ENCODE assay signal across 18 cellular contexts in the genomic region with DNA sequence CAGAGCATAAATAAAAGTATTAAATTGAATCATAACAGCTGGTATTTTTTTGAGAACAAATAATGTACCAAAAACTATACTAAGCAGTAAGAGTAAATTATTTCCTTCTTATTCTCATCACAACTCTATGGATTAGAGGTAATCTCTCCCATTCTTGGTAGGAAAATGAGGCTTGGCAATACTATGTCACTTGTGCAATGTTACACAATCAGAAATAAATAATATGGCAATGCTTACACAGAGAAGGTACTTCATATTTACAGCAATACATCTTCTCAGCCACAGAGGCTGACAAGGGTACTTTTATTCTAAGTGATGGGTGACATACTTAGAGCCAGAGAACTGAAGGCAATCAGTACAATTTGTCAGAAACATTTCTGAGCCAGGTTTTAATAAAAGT.
"Had no signal": no experiment of that assay in that cellular context is flagged by ENCODE, and none has a peak within 500 bp of the region (broad histone marks: within the 10 kb centered on the region; RNA-seq: fewer than 3 reads in every experiment).

No MANE protein-coding gene starts in this region.

- DNase-seq: activated CD4-positive, alpha-beta memory T cell treated with anti-CD3 and anti-CD28 coated beads for 36 hours; activated CD4-positive, CD25-positive, alpha-beta regulatory T cell treated with anti-CD3 and anti-CD28 coated beads, Interleukin-2, amount 50 U/mL, for 72 hours; activated CD8-positive, alpha-beta memory T cell treated with anti-CD3 and anti-CD28 coated beads, Interleukin-2, amount 50 U/mL, for 4 hours; activated naive CD4-positive, alpha-beta T cell; central memory CD4-positive, alpha-beta T cell; cortex of kidney; effector memory CD4-positive, alpha-beta T cell; glutamatergic neuron; left colon; mesendoderm; occipital lobe; psoas muscle; stimulated activated CD4-positive, alpha-beta T cell treated with anti-CD3 and anti-CD28 coated beads, Interleukin-12 subunit alpha, Interleukin-12 subunit beta, amount 100 ng/mL, for 4 hours; stimulated activated naive CD4-positive, alpha-beta T cell; T-helper 9 cell; upper lobe of left lung had no signal

- H3K9me3 Mint-ChIP-seq: activated CD4-positive, alpha-beta memory T cell treated with anti-CD3 and anti-CD28 coated beads for 36 hours; nephron had no signal

- H3K4me1 Mint-ChIP-seq: nephron had no signal

- H3K4me3 ChIP-seq: psoas muscle, upper lobe of left lung had no signal

- ATAC-seq: left colon, sciatic nerve had no signal

- H3K27me3 ChIP-seq: upper lobe of left lung had no signal

- H3K4me3 Mint-ChIP-seq: activated CD4-positive, alpha-beta memory T cell treated with anti-CD3 and anti-CD28 coated beads for 36 hours; nephron had no signal

- H3K9me3 ChIP-seq: psoas muscle, upper lobe of left lung had no signal

- H3K36me3 Mint-ChIP-seq: activated CD4-positive, alpha-beta memory T cell treated with anti-CD3 and anti-CD28 coated beads for 36 hours had no signal

- H3K27ac ChIP-seq: psoas muscle, upper lobe of left lung had no signal

- H3K27ac Mint-ChIP-seq: activated CD4-positive, alpha-beta memory T cell treated with anti-CD3 and anti-CD28 coated beads for 36 hours; nephron had no signal
